Comparison of ENCODE assay signal across 13 cellular contexts in genomic region chr2:189164732-189165131, GRCh38. TPM values are rescaled to one million over a fixed set of nuclear protein-coding genes. Genes with fewer than 3 reads are reported as not detected.
DNase-seq lines count a peak whose midpoint lies in the region; ATAC-seq and TF ChIP-seq lines count a peak whose summit lies in the region.
"Had no signal": no experiment of that assay in that cellular context is flagged by ENCODE, and none has a peak within 500 bp of the region (broad histone marks: within the 10 kb centered on the region; RNA-seq: fewer than 3 reads in every experiment).

No MANE protein-coding gene starts in this region.

- no peaks in the 10 kb centered on the region for H3K27me3 Mint-ChIP-seq in activated T-helper 1 cell treated with anti-CD3 and anti-CD28 coated beads, Interleukin-12 subunit alpha, Interleukin-12 subunit beta, Interleukin-2, Interleukin-4 antibody, amounts not matched to agents 30 ng/mL and 10 ng/mL and 1 ng/mL, durations not matched to agents 14 hours and 24 hours and 36 hours (ENCODE audit: insufficient read depth)

- H3K14ac ChIP-seq in trophoblast cell (ENCODE audit: low read length) = no peak overlapping the region

- no peaks in the 10 kb centered on the region for H3K36me3 ChIP-seq in Panc1 (ENCODE audit: control insufficient read depth, insufficient read depth, low read length)
- H3K36me3 ChIP-seq in fibroblast of lung (ENCODE audit: control insufficient read depth, insufficient read depth, low read length) = no peaks in the 10 kb centered on the region
- no peaks in the 10 kb centered on the region for H3K36me3 ChIP-seq in trophoblast cell (ENCODE audit: control insufficient read depth in 1 of 2, insufficient read depth in 2 of 2, low read length in 2 of 2)
- no peaks in the 10 kb centered on the region for H3K36me3 ChIP-seq in OCI-LY7 (ENCODE audit: insufficient read depth, low read length)
- H3K36me3 ChIP-seq: neural progenitor cell had no signal

- no peak for TF ChIP-seq CTCF in Panc1 (IDR thresholded peaks at IDR 0.05)
- TF ChIP-seq CTCF in fibroblast of lung (conservative IDR thresholded peaks at IDR 0.05 in 1 of 2, IDR thresholded peaks at IDR 0.05 in 1 of 2; ENCODE audit: low read depth in 1 of 2, low read length in 2 of 2) = no peak
- no peak for TF ChIP-seq CTCF in OCI-LY7 (conservative IDR thresholded peaks at IDR 0.05; ENCODE audit: low read length)

- no peak overlapping the region for H4K12ac ChIP-seq in trophoblast cell (ENCODE audit: low read depth, low read length)

- H3K4me1 ChIP-seq in Panc1 (ENCODE audit: control insufficient read depth, insufficient read depth, low read length) (peaks cover 74% of the 10 kb centered on the region), fibroblast of lung (ENCODE audit: control insufficient read depth, extremely low read depth, insufficient read depth, low read length) (peaks cover 6% of the 10 kb centered on the region), trophoblast cell (ENCODE audit: control insufficient read depth in 1 of 2, insufficient read depth in 2 of 2, low read length in 2 of 2) (peaks cover 0 to 5% of the 10 kb centered on the region in 2 experiments), OCI-LY7 (ENCODE audit: insufficient read depth, low read length, poor library complexity, severe bottlenecking) (no peaks in the 10 kb centered on the region)
- H3K4me1 ChIP-seq: neural progenitor cell had no signal

- no peak overlapping the region for H3K23ac ChIP-seq in trophoblast cell (ENCODE audit: low read length)

- H2AFZ ChIP-seq in fibroblast of lung (ENCODE audit: low read length) (no peak overlapping the region), trophoblast cell (ENCODE audit: insufficient read depth, low read length, poor library complexity) (no peak overlapping the region), OCI-LY7 (ENCODE audit: low read length) (no peak overlapping the region)
- H2AFZ ChIP-seq: neural progenitor cell had no signal

- no peaks in the 10 kb centered on the region for H3K36me3 Mint-ChIP-seq in activated T-helper 1 cell treated with anti-CD3 and anti-CD28 coated beads, Interleukin-12 subunit alpha, Interleukin-12 subunit beta, Interleukin-2, Interleukin-4 antibody, amounts not matched to agents 30 ng/mL and 10 ng/mL and 1 ng/mL, durations not matched to agents 14 hours and 24 hours and 36 hours (ENCODE audit: low read depth)
- H3K36me3 Mint-ChIP-seq: CD8-positive, alpha-beta T cell had no signal

- H4K20me1 ChIP-seq in fibroblast of lung (ENCODE audit: control insufficient read depth, extremely low read depth, insufficient read depth, low read length) = no peaks in the 10 kb centered on the region
- H4K20me1 ChIP-seq in OCI-LY7 (ENCODE audit: insufficient read depth, low read length) = no peaks in the 10 kb centered on the region

- H3K79me2 ChIP-seq in fibroblast of lung (ENCODE audit: control insufficient read depth, insufficient read depth, low read length) = peaks cover 89% of the 10 kb centered on the region
- H3K79me2 ChIP-seq in trophoblast cell (ENCODE audit: control insufficient read depth, insufficient read depth, low read length, poor library complexity) = peaks cover 2% of the 10 kb centered on the region
- no peaks in the 10 kb centered on the region for H3K79me2 ChIP-seq in OCI-LY7 (ENCODE audit: insufficient read depth, low read depth, low read length)

- no peak overlapping the region for H3K4me3 ChIP-seq in Panc1 (ENCODE audit: low read depth in 2 of 2, low read length in 2 of 2)
- no peak overlapping the region for H3K4me3 ChIP-seq in fibroblast of lung (replicated peaks in 1 of 4; ENCODE audit: control extremely low read depth in 1 of 4, insufficient read depth in 1 of 4, low read depth in 3 of 4, low read length in 4 of 4)
- H3K4me3 ChIP-seq in trophoblast cell (ENCODE audit: low read depth, low read length) = no peak overlapping the region
- H3K4me3 ChIP-seq in OCI-LY7 (ENCODE audit: low read depth, low read length, poor library complexity, severe bottlenecking) = no peak overlapping the region
- H3K4me3 ChIP-seq: neural progenitor cell had no signal

- no peaks in the 10 kb centered on the region for H3K9me2 ChIP-seq in OCI-LY7 (ENCODE audit: insufficient read depth, low read length)

- WGBS in trophoblast cell (ENCODE audit: extremely low coverage, insufficient coverage, insufficient read length) = no CpG with 5 or more reads among the region's 1 CpG

- no TSS peak for BruUV-seq in Panc1 (replicated peaks; lab: Mats Ljungman, UMichigan)
- no TSS peak for BruUV-seq in OCI-LY7 (replicated peaks; lab: Mats Ljungman, UMichigan)

- no peak overlapping the region for H3K9ac ChIP-seq in fibroblast of lung (ENCODE audit: insufficient read depth, low read length)
- H3K9ac ChIP-seq in trophoblast cell (ENCODE audit: low read length) = no peak overlapping the region
- H3K9ac ChIP-seq: neural progenitor cell had no signal

- no peaks in the 10 kb centered on the region for H3K9me3 Mint-ChIP-seq in activated T-helper 1 cell treated with anti-CD3 and anti-CD28 coated beads, Interleukin-12 subunit alpha, Interleukin-12 subunit beta, Interleukin-2, Interleukin-4 antibody, amounts not matched to agents 30 ng/mL and 10 ng/mL and 1 ng/mL, durations not matched to agents 14 hours and 24 hours and 36 hours
- H3K9me3 Mint-ChIP-seq: CD8-positive, alpha-beta T cell; neural progenitor cell had no signal

- H3K4me3 Mint-ChIP-seq in activated T-helper 1 cell treated with anti-CD3 and anti-CD28 coated beads, Interleukin-12 subunit alpha, Interleukin-12 subunit beta, Interleukin-2, Interleukin-4 antibody, amounts not matched to agents 30 ng/mL and 10 ng/mL and 1 ng/mL, durations not matched to agents 14 hours and 24 hours and 36 hours = no peak overlapping the region
- H3K4me3 Mint-ChIP-seq: CD8-positive, alpha-beta T cell; neural progenitor cell had no signal

- H4K91ac ChIP-seq in trophoblast cell (ENCODE audit: low read depth, low read length) = no peak overlapping the region

- POLR2A ChIA-PET in Panc1 (lab: Charles Lee) (no interaction called here), OCI-LY7 (lab: Charles Lee) (no interaction called here)

- no peaks in the 10 kb centered on the region for H3K4me1 Mint-ChIP-seq in activated T-helper 1 cell treated with anti-CD3 and anti-CD28 coated beads, Interleukin-12 subunit alpha, Interleukin-12 subunit beta, Interleukin-2, Interleukin-4 antibody, amounts not matched to agents 30 ng/mL and 10 ng/mL and 1 ng/mL, durations not matched to agents 14 hours and 24 hours and 36 hours (ENCODE audit: low read depth)

- H2BK5ac ChIP-seq in trophoblast cell (ENCODE audit: low read depth, low read length, poor library complexity) = no peak overlapping the region

- peak overlapping the region; percentile 40 for H3K4me2 ChIP-seq in fibroblast of lung (ENCODE audit: extremely low read depth, insufficient read depth, low read length)
- H3K4me2 ChIP-seq in trophoblast cell (ENCODE audit: low read length) = no peak overlapping the region
- no peak overlapping the region for H3K4me2 ChIP-seq in OCI-LY7 (ENCODE audit: low read length)
- H3K4me2 ChIP-seq: neural progenitor cell had no signal

- peaks cover 1% of the 10 kb centered on the region for H3K79me1 ChIP-seq in trophoblast cell (ENCODE audit: low read length)

- H2BK120ac ChIP-seq in trophoblast cell (ENCODE audit: insufficient read depth, low read length, poor library complexity) = no peak overlapping the region

- H2AK5ac ChIP-seq in trophoblast cell (ENCODE audit: low read length) = no peak overlapping the region

- H3K9me3 ChIP-seq in Panc1 (ENCODE audit: control insufficient read depth, insufficient read depth, low read depth, low read length) = no peaks in the 10 kb centered on the region
- H3K9me3 ChIP-seq in fibroblast of lung (ENCODE audit: control insufficient read depth, insufficient read depth, low read depth, low read length) = no peaks in the 10 kb centered on the region
- no peaks in the 10 kb centered on the region for H3K9me3 ChIP-seq in trophoblast cell (ENCODE audit: insufficient read depth, low read depth, low read length)
- no peaks in the 10 kb centered on the region for H3K9me3 ChIP-seq in OCI-LY7 (ENCODE audit: low read length)

- H3K27me3 ChIP-seq in Panc1 (ENCODE audit: control insufficient read depth, insufficient read depth, low read length) (no peaks in the 10 kb centered on the region), fibroblast of lung (ENCODE audit: control insufficient read depth, insufficient read depth, low read length) (no peaks in the 10 kb centered on the region), trophoblast cell (ENCODE audit: insufficient read depth, low read length) (no peaks in the 10 kb centered on the region)
- H3K27me3 ChIP-seq: neural progenitor cell had no signal

- no peak overlapping the region for H3K4ac ChIP-seq in trophoblast cell (ENCODE audit: low read depth, low read length)

- CTCF ChIA-PET in Panc1 (lab: Charles Lee) = no interaction called here
- CTCF ChIA-PET in OCI-LY7 (lab: Charles Lee; ENCODE audit: unreplicated experiment) = no interaction called here

- in situ Hi-C loops in Panc1 (cut with HindIII; ENCODE audit: low pct_unique_long_range_greater_than_20kb, low sequenced_read_pairs) = no loop called here

- peak; percentile 58; the same call in 1 of the 2 replicates for ATAC-seq in Panc1
- ATAC-seq: CD8-positive, alpha-beta T cell; left colon had no signal

- H3K27ac ChIP-seq in Panc1 (ENCODE audit: low read length) (peak overlapping the region; percentile 86), fibroblast of lung (ENCODE audit: insufficient read depth, low read length) (peak overlapping the region; percentile 29), trophoblast cell (ENCODE audit: low read depth, low read length) (no peak overlapping the region), OCI-LY7 (ENCODE audit: low read depth, low read length, poor library complexity, severe bottlenecking) (no peak overlapping the region)
- H3K27ac ChIP-seq: neural progenitor cell had no signal

- H3K18ac ChIP-seq in trophoblast cell (ENCODE audit: low read length) = no peak overlapping the region

- H3K27ac Mint-ChIP-seq in activated T-helper 1 cell treated with anti-CD3 and anti-CD28 coated beads, Interleukin-12 subunit alpha, Interleukin-12 subunit beta, Interleukin-2, Interleukin-4 antibody, amounts not matched to agents 30 ng/mL and 10 ng/mL and 1 ng/mL, durations not matched to agents 14 hours and 24 hours and 36 hours = no peak overlapping the region
- H3K27ac Mint-ChIP-seq: CD8-positive, alpha-beta T cell; neural progenitor cell had no signal

- intact Hi-C loops in Panc1 (cut with micrococcal nuclease; ENCODE audit: unreplicated experiment) = no loop called here
- intact Hi-C loops in OCI-LY7 (cut with micrococcal nuclease; ENCODE audit: unreplicated experiment) = no loop called here
- intact Hi-C loops in activated T-helper 1 cell treated with anti-CD3 and anti-CD28 coated beads, Interleukin-12 subunit alpha, Interleukin-12 subunit beta, Interleukin-2, Interleukin-4 antibody, amounts not matched to agents 30 ng/mL and 10 ng/mL and 1 ng/mL, durations not matched to agents 14 hours and 24 hours and 36 hours (cut with micrococcal nuclease) = no loop called here

- H4K8ac ChIP-seq in trophoblast cell (ENCODE audit: low read depth, low read length) = no peak overlapping the region

- DNase-seq in AG20443 (ENCODE audit: low spot score) (peak; percentile 40), Panc1 (ENCODE audit: low read depth, low spot score) (no peak), fibroblast of lung (ENCODE audit: low read depth in 2 of 2) (peak; percentile 54 to 89), trophoblast cell (peak; percentile 79 to 95), OCI-LY7 (ENCODE audit: low spot score) (no peak), AML-193 (lab: John Stamatoyannopoulos, UW) (no peak)
- no peak for DNase-seq in NK-92 treated with Interleukin-12 subunit alpha and Interleukin-12 subunit beta, amount 100 ng/mL, for 24 hours (lab: John Stamatoyannopoulos, UW)
- no peak for DNase-seq in activated T-helper 1 cell treated with anti-CD3 and anti-CD28 coated beads, Interleukin-12 subunit alpha, Interleukin-12 subunit beta, Interleukin-2, Interleukin-4 antibody, amounts not matched to agents 30 ng/mL and 10 ng/mL and 1 ng/mL, durations not matched to agents 14 hours and 24 hours and 36 hours (ENCODE audit: low spot score)
- DNase-seq: CD8-positive, alpha-beta T cell; left colon; NCI-H1092; NCI-H526 treated with DMSO at 0.1 percent for 48 hours had no signal

- no peak overlapping the region for H2BK12ac ChIP-seq in trophoblast cell (ENCODE audit: low read length)

RNA-seq across cellular contexts. Expression of gene COL5A2, which starts 14.8 kb away (rescaled TPM):
- total RNA-seq in Panc1 (2021; ENCODE audit: unreplicated experiment) (144 TPM), fibroblast of lung (200 and 253 TPM in 2 replicates), OCI-LY7 (2022) (0.39 and 0.61 TPM in 2 replicates)
- polyA plus RNA-seq in Panc1 (2012; ENCODE audit: insufficient read length) = 91.2 TPM
- 93.1 and 353 TPM in 2 replicates for polyA plus RNA-seq in fibroblast of lung
- polyA plus RNA-seq in fibroblast of lung (2012) = 101 and 369 TPM in 2 replicates
- polyA minus RNA-seq in fibroblast of lung (ENCODE audit: low replicate concordance) = 109 and 270 TPM in 2 replicates
- polyA plus RNA-seq in trophoblast cell (2013) = 104 and 108 TPM in 2 replicates
- 0.21 and 0.50 TPM in 2 replicates for total RNA-seq in OCI-LY7 (2014; rRNA removed; shearing (Covaris generic))
- total RNA-seq in activated T-helper 1 cell treated with anti-CD3 and anti-CD28 coated beads, Interleukin-12 subunit alpha, Interleukin-12 subunit beta, Interleukin-2, Interleukin-4 antibody, amounts not matched to agents 30 ng/mL and 10 ng/mL and 1 ng/mL, durations not matched to agents 14 hours and 24 hours and 36 hours = 0.08 and 0.22 TPM in 2 replicates

Comparison
In these comparisons a context has a peak if more than half of its experiments do, and no peak if none do; other contexts are left out.
1. DNase-seq: peak in AG20443 (single experiment), fibroblast of lung (2 of 2) and trophoblast cell (2 of 2); none in Panc1 (single experiment), OCI-LY7 (single experiment), NK-92 treated with Interleukin-12 subunit alpha and Interleukin-12 subunit beta, amount 100 ng/mL, for 24 hours (single experiment), activated T-helper 1 cell treated with anti-CD3 and anti-CD28 coated beads, Interleukin-12 subunit alpha, Interleukin-12 subunit beta, Interleukin-2, Interleukin-4 antibody, amounts not matched to agents 30 ng/mL and 10 ng/mL and 1 ng/mL, durations not matched to agents 14 hours and 24 hours and 36 hours (single experiment) and AML-193 (0 of 2).
2. H3K27ac ChIP-seq: peak in Panc1 (single experiment) and fibroblast of lung (single experiment); none in trophoblast cell (single experiment) and OCI-LY7 (single experiment).
3. RNA of gene COL5A2, which starts 14.8 kb away (total RNA-seq): 200 to 253 TPM in fibroblast of lung and 144 TPM in Panc1 (single experiment); 0.21 to 0.61 TPM in OCI-LY7 and 0.08 to 0.22 TPM in activated T-helper 1 cell treated with anti-CD3 and anti-CD28 coated beads, Interleukin-12 subunit alpha, Interleukin-12 subunit beta, Interleukin-2, Interleukin-4 antibody, amounts not matched to agents 30 ng/mL and 10 ng/mL and 1 ng/mL, durations not matched to agents 14 hours and 24 hours and 36 hours; every median in the first group is over 10 times any median in the second.